17 cellular contexts compared by ENCODE assay signal in genomic region chr5:179421156-179421895, GRCh38.
"Had no signal": no experiment of that assay in that cellular context is flagged by ENCODE, and none has a peak within 500 bp of the region (broad histone marks: within the 10 kb centered on the region; RNA-seq: fewer than 3 reads in every experiment).

No MANE protein-coding gene starts in this region.

- H3K4me2 ChIP-seq: hepatocyte had no signal

- H2AFZ ChIP-seq: hepatocyte had no signal

- H3K27me3 ChIP-seq: adrenal gland, cardiac muscle cell, hepatocyte had no signal

- FAIRE-seq: keratinocyte, small intestine had no signal

- ATAC-seq: right cardiac atrium; stimulated activated naive CD8-positive, alpha-beta T cell treated with anti-CD3 and anti-CD28 coated beads, Interleukin-15, Interleukin-2, amounts not matched to agents 100 U/mL and 50 U/mL, for 24 hours had no signal

- H3K36me3 ChIP-seq: adrenal gland, cardiac muscle cell, esophagus squamous epithelium, left ventricle myocardium inferior, prostate gland had no signal

- H3K4me3 ChIP-seq: adrenal gland, cardiac muscle cell, esophagus squamous epithelium, hepatocyte, left ventricle myocardium inferior, prostate gland had no signal

- DNase-seq: activated CD4-positive, alpha-beta T cell treated with anti-CD3 and anti-CD28 coated beads for 1 hour; activated CD4-positive, alpha-beta T cell treated with anti-CD3 and anti-CD28 coated beads, Interleukin-2, amount 50 U/mL, for 48 hours; activated effector memory CD4-positive, alpha-beta T cell treated with anti-CD3 and anti-CD28 coated beads, Interleukin-2, amount 50 U/mL, for 16 hours; activated T-cell treated with anti-CD3 and anti-CD28 coated beads, Interleukin-2, amount 50 U/mL, for 24 hours; adrenal gland; esophagus squamous epithelium; left ventricle myocardium inferior; right cardiac atrium; small intestine; stimulated activated CD4-positive, alpha-beta T cell treated with anti-CD3 and anti-CD28 coated beads, Interleukin-4, amount 100 ng/mL, for 4 hours; stimulated activated CD8-positive, alpha-beta memory T cell treated with anti-CD3 and anti-CD28 coated beads, Interleukin-4, amount 100 ng/mL, for 48 hours; stimulated activated naive CD8-positive, alpha-beta T cell treated with anti-CD3 and anti-CD28 coated beads, Interleukin-15, Interleukin-2, amounts not matched to agents 100 U/mL and 50 U/mL, for 24 hours; T-helper 1 cell had no signal

- H3K27ac ChIP-seq: adrenal gland, cardiac muscle cell, esophagus squamous epithelium, hepatocyte, left ventricle myocardium inferior, prostate gland had no signal

- H3K9me3 ChIP-seq: adrenal gland, esophagus squamous epithelium, left ventricle myocardium inferior, prostate gland had no signal

- H3K4me1 ChIP-seq: adrenal gland, esophagus squamous epithelium, left ventricle myocardium inferior, prostate gland had no signal
